Comparison of ENCODE assay signal across 17 cellular contexts in the genomic region with DNA sequence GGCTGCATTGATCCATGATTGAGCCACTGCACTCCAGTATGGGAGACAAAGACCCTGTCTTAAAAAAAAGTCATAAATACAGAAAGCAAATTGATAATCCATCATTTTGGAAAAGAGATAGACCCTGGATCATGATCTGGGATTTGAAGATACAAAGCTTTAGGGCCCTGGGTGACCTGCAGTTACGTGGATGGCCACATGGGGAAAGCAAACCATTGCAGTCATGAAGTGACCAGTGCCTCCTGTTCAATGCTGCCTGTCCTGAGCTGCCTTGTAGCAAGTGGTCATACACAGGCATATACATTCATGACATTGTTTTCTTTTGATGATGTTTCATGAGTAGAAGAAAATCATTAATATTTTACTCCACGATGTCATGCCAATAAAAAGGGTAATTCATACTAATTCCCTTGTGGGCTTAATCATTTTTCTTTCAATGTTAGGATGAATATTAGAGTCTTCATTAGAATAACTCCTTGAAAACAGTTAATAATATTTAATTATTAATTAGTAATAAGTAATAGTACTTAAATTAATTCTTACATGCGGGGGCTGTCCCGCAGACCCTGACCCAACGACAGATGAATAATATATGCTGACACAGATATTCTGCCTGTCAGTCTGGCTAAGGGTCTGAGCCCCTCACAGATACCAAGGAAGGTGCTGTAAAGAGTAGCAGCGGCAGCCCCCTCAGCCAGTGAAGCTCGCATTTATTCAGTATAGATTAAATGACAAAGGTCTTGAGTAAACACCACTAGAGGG.
DNase-seq lines count a peak whose midpoint lies in the region; ATAC-seq, FAIRE-seq and TF ChIP-seq lines count a peak whose summit lies in the region.
"Had no signal": no experiment of that assay in that cellular context is flagged by ENCODE, and none has a peak within 500 bp of the region (broad histone marks: within the 10 kb centered on the region; RNA-seq: fewer than 3 reads in every experiment).

No MANE protein-coding gene starts in this region.

- H3K4me3 ChIP-seq in BE2C (ENCODE audit: low read depth, low read length), result no peak overlapping the region
- H3K4me3 ChIP-seq in PC-9, result no peak overlapping the region
- no peak overlapping the region for H3K4me3 ChIP-seq in epithelial cell of proximal tubule (ENCODE audit: low read depth, low read length)
- H3K4me3 ChIP-seq: adrenal gland; BLaER1 treated with 17β-estradiol and CSF1 and Interleukin-3, amounts not matched to agents 10 nM and 100 nM; right atrium auricular region; SK-N-MC had no signal

- TF ChIP-seq POLR2A in H54 (IDR thresholded peaks at IDR 0.05; ENCODE audit: low read depth, low read length), result no peak

- peaks cover 3% of the 10 kb centered on the region for H3K9me3 Mint-ChIP-seq in T-helper 2 cell treated with Interferon-gamma antibody and Interleukin-4, amounts not matched to agents 5 μg/mL and 100 μg/mL, for 36 hours
- H3K9me3 Mint-ChIP-seq in T-cell, result peaks cover 3 to 10% (median 9%) of the 10 kb centered on the region in 3 donors

- TF ChIP-seq CTCF in BE2C (IDR thresholded peaks at IDR 0.05; ENCODE audit: low read depth, low read length) (peak; percentile 59), PC-9 (conservative IDR thresholded peaks at IDR 0.05) (peak; percentile 55), epithelial cell of proximal tubule (conservative IDR thresholded peaks at IDR 0.05; ENCODE audit: low read depth, low read length) (peak; percentile 59)

- H3K9me3 ChIP-seq in BE2C (no peaks in the 10 kb centered on the region), PC-9 (ENCODE audit: insufficient read depth, low read depth) (no peaks in the 10 kb centered on the region)
- H3K9me3 ChIP-seq: adrenal gland, right atrium auricular region had no signal

- no peak overlapping the region for H3K4me2 ChIP-seq in PC-9
- H3K4me2 ChIP-seq: BLaER1 treated with 17β-estradiol and CSF1 and Interleukin-3, amounts not matched to agents 10 nM and 100 nM had no signal

- no peak overlapping the region for H3K27ac Mint-ChIP-seq in T-helper 2 cell treated with Interferon-gamma antibody and Interleukin-4, amounts not matched to agents 5 μg/mL and 100 μg/mL, for 36 hours
- no peak overlapping the region for H3K27ac Mint-ChIP-seq in T-cell

- H3K27ac ChIP-seq in PC-9, result no peak overlapping the region
- H3K27ac ChIP-seq: adrenal gland; BLaER1 treated with 17β-estradiol and CSF1 and Interleukin-3, amounts not matched to agents 10 nM and 100 nM; right atrium auricular region; SK-N-MC had no signal

- DNase-seq in BE2C (peak; percentile 48), H54 (ENCODE audit: insufficient read length, low spot score) (peak; percentile 3), PC-9 (no peak), epithelial cell of proximal tubule (ENCODE audit: low read depth) (no peak), frontal cortex (ENCODE audit: low spot score in 2 of 2) (no peak), T-cell (no peak)
- DNase-seq in T-helper 2 cell treated with Interferon-gamma antibody and Interleukin-4, amounts not matched to agents 5 μg/mL and 100 μg/mL, for 36 hours (ENCODE audit: low spot score), result no peak
- DNase-seq: activated CD4-positive, CD25-positive, alpha-beta regulatory T cell; adrenal gland; GF-D8; islet precursor cell; NCI-H1417 had no signal

- no peak overlapping the region for H2AFZ ChIP-seq in PC-9

- H3K27me3 ChIP-seq in BE2C (no peaks in the 10 kb centered on the region), PC-9 (ENCODE audit: insufficient read depth, low read depth) (no peaks in the 10 kb centered on the region)
- H3K27me3 ChIP-seq: adrenal gland; BLaER1 treated with 17β-estradiol and CSF1 and Interleukin-3, amounts not matched to agents 10 nM and 100 nM; right atrium auricular region had no signal

- H3K27me3 Mint-ChIP-seq in T-helper 2 cell treated with Interferon-gamma antibody and Interleukin-4, amounts not matched to agents 5 μg/mL and 100 μg/mL, for 36 hours (ENCODE audit: low read depth), result no peaks in the 10 kb centered on the region
- peaks cover 0 to 2% of the 10 kb centered on the region in 2 donors for H3K27me3 Mint-ChIP-seq in T-cell

- H3K79me2 ChIP-seq in PC-9 (ENCODE audit: low read depth), result no peaks in the 10 kb centered on the region

- H3F3A ChIP-seq in PC-9 (ENCODE audit: insufficient read depth, low read depth), result no peaks in the 10 kb centered on the region

- ATAC-seq in GM18861 (IDR thresholded peaks at IDR 0.05; ENCODE audit: unreplicated experiment) (no peak), T-cell (replicated peaks in 1 of 4) (no peak)

- POLR2A ChIA-PET in PC-9 (lab: Charles Lee; ENCODE audit: unreplicated experiment) (no interaction called here), T-cell (lab: Charles Lee) (no interaction called here)

- H4K20me1 ChIP-seq in PC-9 (ENCODE audit: insufficient read depth), result no peaks in the 10 kb centered on the region
- H4K20me1 ChIP-seq: BLaER1 treated with 17β-estradiol and CSF1 and Interleukin-3, amounts not matched to agents 10 nM and 100 nM had no signal

- H3K4me1 ChIP-seq in BE2C (peaks cover 6% of the 10 kb centered on the region), PC-9 (replicated peaks; ENCODE audit: insufficient read depth) (no peaks in the 10 kb centered on the region)
- H3K4me1 ChIP-seq: adrenal gland, right atrium auricular region had no signal

- FAIRE-seq in H54 (lab: Jason Lieb, UNC), result no peak
- no peak for FAIRE-seq in frontal cortex (lab: Jason Lieb, UNC)
- FAIRE-seq: HTR-8/SVneo had no signal

- no peak overlapping the region for H3K4me3 Mint-ChIP-seq in T-helper 2 cell treated with Interferon-gamma antibody and Interleukin-4, amounts not matched to agents 5 μg/mL and 100 μg/mL, for 36 hours
- no peak overlapping the region for H3K4me3 Mint-ChIP-seq in T-cell

- intact Hi-C loops in PC-9 (cut with micrococcal nuclease; ENCODE audit: unreplicated experiment), result no loop called here

- no peaks in the 10 kb centered on the region for H3K36me3 Mint-ChIP-seq in T-helper 2 cell treated with Interferon-gamma antibody and Interleukin-4, amounts not matched to agents 5 μg/mL and 100 μg/mL, for 36 hours (ENCODE audit: low read depth)
- no peaks in the 10 kb centered on the region for H3K36me3 Mint-ChIP-seq in T-cell

- CTCF ChIA-PET in PC-9 (lab: Charles Lee) (no interaction called here), T-cell (lab: Charles Lee) (no interaction called here)

- H3K4me1 Mint-ChIP-seq in T-helper 2 cell treated with Interferon-gamma antibody and Interleukin-4, amounts not matched to agents 5 μg/mL and 100 μg/mL, for 36 hours (ENCODE audit: low read depth), result no peaks in the 10 kb centered on the region
- H3K4me1 Mint-ChIP-seq in T-cell, result no peaks in the 10 kb centered on the region

- H3K36me3 ChIP-seq in BE2C (no peaks in the 10 kb centered on the region), PC-9 (ENCODE audit: low read depth) (no peaks in the 10 kb centered on the region)
- H3K36me3 ChIP-seq: adrenal gland; BLaER1 treated with 17β-estradiol and CSF1 and Interleukin-3, amounts not matched to agents 10 nM and 100 nM; right atrium auricular region had no signal

- no peaks in the 10 kb centered on the region for H3K9me2 ChIP-seq in PC-9 (ENCODE audit: insufficient read depth)

- no TSS peak for BruUV-seq in PC-9 (replicated peaks; lab: Mats Ljungman, UMichigan)

Comparison
In these comparisons a context has a peak if more than half of its experiments do, and no peak if none do; other contexts are left out.
1. DNase-seq: peak in BE2C (single experiment) and H54 (single experiment); none in PC-9 (0 of 2), epithelial cell of proximal tubule (single experiment), frontal cortex (0 of 2), T-helper 2 cell treated with Interferon-gamma antibody and Interleukin-4, amounts not matched to agents 5 μg/mL and 100 μg/mL, for 36 hours (single experiment) and T-cell (0 of 34).
2. Peak in every context shown above with its lines, with median percentiles within 50 percentile points of each other: CTCF ChIP-seq.